Comparison of ENCODE assay signal across 24 cellular contexts in genomic region chr12:19205120-19205519, GRCh38.
DNase-seq lines count a peak whose midpoint lies in the region; ATAC-seq and TF ChIP-seq lines count a peak whose summit lies in the region.
"Had no signal": no experiment of that assay in that cellular context is flagged by ENCODE, and none has a peak within 500 bp of the region (broad histone marks: within the 10 kb centered on the region; RNA-seq: fewer than 3 reads in every experiment).

No MANE protein-coding gene starts in this region.

- no peak for TF ChIP-seq POLR2A in ovary (IDR thresholded peaks at IDR 0.05)

- peak overlapping the region; percentile 14 for H3K4me3 ChIP-seq in endocrine pancreas (ENCODE audit: control insufficient read depth, insufficient read depth, low read length)
- peak overlapping the region; percentile 3 for H3K4me3 ChIP-seq in ovary
- H3K4me3 ChIP-seq: breast epithelium, pancreas, tibial artery had no signal

- H3K4me1 ChIP-seq in endocrine pancreas (ENCODE audit: control insufficient read depth, insufficient read depth, low read length) (peaks cover 8% of the 10 kb centered on the region), ovary (ENCODE audit: insufficient read depth) (peaks cover 1% of the 10 kb centered on the region)
- H3K4me1 ChIP-seq: breast epithelium, pancreas, tibial artery had no signal

- H3K9me3 ChIP-seq in endocrine pancreas (ENCODE audit: control insufficient read depth, low read length) (no peaks in the 10 kb centered on the region), ovary (no peaks in the 10 kb centered on the region)
- H3K9me3 ChIP-seq: breast epithelium, pancreas, tibial artery had no signal

- 23 to 37% (median 25%) methylated on average over 4 of the region's 4 CpGs for WGBS in ovary, 3 donors

- no peak for ATAC-seq in GM18867 (IDR thresholded peaks at IDR 0.05; ENCODE audit: unreplicated experiment)
- ATAC-seq: activated CD4-positive, alpha-beta T cell treated with anti-CD3 and anti-CD28 coated beads for 36 hours; foreskin keratinocyte; pancreas; PC-3; stimulated activated memory B cell treated with anti-CD40 and anti-IgM and Interleukin-4, amounts not matched to agents 10 μg/mL and 1 μg/mL and 100 μg/mL, for 72 hours; T-cell had no signal

- TF ChIP-seq EP300 in ovary (IDR thresholded peaks at IDR 0.05): no peak

- H3K9ac ChIP-seq in endocrine pancreas (ENCODE audit: control insufficient read depth, insufficient read depth, low read length): no peak overlapping the region

- H3K27me3 ChIP-seq in endocrine pancreas (ENCODE audit: control insufficient read depth, insufficient read depth, low read length): no peaks in the 10 kb centered on the region
- H3K27me3 ChIP-seq in ovary: no peaks in the 10 kb centered on the region
- H3K27me3 ChIP-seq: breast epithelium, foreskin keratinocyte, pancreas, tibial artery had no signal

- TF ChIP-seq CTCF in ovary (IDR thresholded peaks at IDR 0.05): no peak
- TF ChIP-seq CTCF in RWPE1 (conservative IDR thresholded peaks at IDR 0.05; ENCODE audit: low read depth): no peak

- CTCF ChIA-PET in RWPE1 (lab: Yijun Ruan, JAX): no interaction called here

- intact Hi-C loops in ovary (cut with DNase I): no loop called here

- no peak overlapping the region for H3K27ac ChIP-seq in ovary
- no peak overlapping the region for H3K27ac ChIP-seq in RWPE1
- H3K27ac ChIP-seq: breast epithelium, foreskin keratinocyte, pancreas, tibial artery had no signal

- DNase-seq in COR-L47 (lab: John Stamatoyannopoulos, UW) (peak; percentile 21), NCI-H146 treated with DMSO at 0.1 percent for 48 hours (lab: John Stamatoyannopoulos, UW; ENCODE audit: unreplicated experiment) (peak; percentile 96), ovary (no peak), activated gamma-delta T cell treated with Interleukin-2 at 50 U/mL for 16 hours (no peak), NCI-H524 treated with DMSO at 0.1 percent for 48 hours (lab: John Stamatoyannopoulos, UW) (no peak), RWPE1 (ENCODE audit: low spot score) (no peak)
- DNase-seq: activated CD4-positive, alpha-beta T cell treated with anti-CD3 and anti-CD28 coated beads for 36 hours; activated naive CD8-positive, alpha-beta T cell treated with anti-CD3 and anti-CD28 coated beads for 36 hours; CD8-positive, alpha-beta memory T cell; cortex of kidney; foreskin keratinocyte; islet precursor cell; KG1; MV-4-11; NCI-H2029 treated with DMSO at 0.1 percent for 48 hours; NCI-H524; pancreas; PC-3; T-cell; tibial artery had no signal

- POLR2A ChIA-PET in RWPE1 (lab: Yijun Ruan, JAX; ENCODE audit: low non-redundant PET): no interaction called here

- H3K36me3 ChIP-seq in endocrine pancreas (ENCODE audit: control insufficient read depth, insufficient read depth, low read length) (no peaks in the 10 kb centered on the region), ovary (no peaks in the 10 kb centered on the region)
- H3K36me3 ChIP-seq: breast epithelium, pancreas, tibial artery had no signal

Comparison
In these comparisons a context has a peak if more than half of its experiments do, and no peak if none do; other contexts are left out.
1. DNase-seq: peak in COR-L47 (single experiment) and NCI-H146 treated with DMSO at 0.1 percent for 48 hours (single experiment); none in ovary (0 of 5), activated gamma-delta T cell treated with Interleukin-2 at 50 U/mL for 16 hours (single experiment), NCI-H524 treated with DMSO at 0.1 percent for 48 hours (single experiment) and RWPE1 (single experiment).